1 cellular context compared by ENCODE assay signal in the genomic region with DNA sequence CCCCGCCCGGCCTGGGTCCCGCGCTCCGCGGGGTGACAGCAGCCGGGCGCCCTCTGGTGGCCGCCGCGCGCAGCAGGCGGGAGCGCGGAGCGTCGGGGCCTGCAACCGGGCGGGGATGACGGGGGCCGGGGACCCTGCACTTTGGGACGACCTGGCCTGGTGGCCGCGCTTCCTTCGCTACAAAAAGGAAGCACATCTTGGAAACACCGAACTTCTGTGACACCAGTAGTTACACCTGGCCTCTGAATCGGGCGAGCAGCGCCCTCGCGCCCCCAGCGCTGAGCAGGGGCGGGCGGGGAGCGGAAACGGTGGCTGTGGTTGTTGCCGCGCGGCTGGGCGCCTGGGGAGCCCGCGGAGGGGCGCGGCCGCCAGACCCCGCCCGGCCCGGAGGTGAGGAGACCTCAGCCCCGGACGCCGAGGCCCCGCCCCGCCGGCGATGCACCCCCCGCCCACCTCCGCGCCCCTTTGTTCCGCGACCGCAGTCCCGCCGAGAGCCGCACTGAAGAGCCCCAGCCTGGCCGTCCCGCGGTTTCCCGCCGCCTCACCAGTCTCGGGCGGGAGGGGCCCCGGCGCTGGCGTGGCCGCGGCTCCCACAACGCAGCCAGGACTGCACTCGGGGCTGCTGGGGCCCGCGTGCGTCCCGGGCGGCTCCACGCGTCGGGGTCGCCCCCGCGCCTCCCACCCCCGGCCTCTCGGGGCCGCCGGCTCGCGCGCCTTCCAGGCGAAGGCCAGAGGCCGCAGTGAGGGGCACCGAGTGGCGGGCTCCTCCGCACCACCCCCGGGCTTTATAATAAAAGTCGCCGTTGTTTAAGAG.
A peak's percentile ranks its signal among the peaks of the same experiment; 100 is the strongest.
TF ChIP-seq lines count a peak whose summit lies in the region.

No MANE protein-coding gene starts in this region.

TF ChIP-seq in HEK293, 187 proteins besides CTCF, POLR2A, EP300 and RAD21 (continued from another document):
- TF ChIP-seq, protein P1, sequence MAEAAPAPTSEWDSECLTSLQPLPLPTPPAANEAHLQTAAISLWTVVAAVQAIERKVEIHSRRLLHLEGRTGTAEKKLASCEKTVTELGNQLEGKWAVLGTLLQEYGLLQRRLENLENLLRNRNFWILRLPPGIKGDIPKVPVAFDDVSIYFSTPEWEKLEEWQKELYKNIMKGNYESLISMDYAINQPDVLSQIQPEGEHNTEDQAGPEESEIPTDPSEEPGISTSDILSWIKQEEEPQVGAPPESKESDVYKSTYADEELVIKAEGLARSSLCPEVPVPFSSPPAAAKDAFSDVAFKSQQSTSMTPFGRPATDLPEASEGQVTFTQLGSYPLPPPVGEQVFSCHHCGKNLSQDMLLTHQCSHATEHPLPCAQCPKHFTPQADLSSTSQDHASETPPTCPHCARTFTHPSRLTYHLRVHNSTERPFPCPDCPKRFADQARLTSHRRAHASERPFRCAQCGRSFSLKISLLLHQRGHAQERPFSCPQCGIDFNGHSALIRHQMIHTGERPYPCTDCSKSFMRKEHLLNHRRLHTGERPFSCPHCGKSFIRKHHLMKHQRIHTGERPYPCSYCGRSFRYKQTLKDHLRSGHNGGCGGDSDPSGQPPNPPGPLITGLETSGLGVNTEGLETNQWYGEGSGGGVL (tag by site-specific recombination; IDR thresholded peaks at IDR 0.05): no peak; the same call in none of the 2 replicates
- TF ChIP-seq ZBTB17 (tag by site-specific recombination; IDR thresholded peaks at IDR 0.05) (no peak; the same call in 1 of the 2 replicates), ZNF707 (tag by site-specific recombination; IDR thresholded peaks at IDR 0.05) (no peak), ZNF561 (tag by site-specific recombination; IDR thresholded peaks at IDR 0.05; ENCODE audit: borderline replicate concordance) (peak; percentile 91), ZNF670 (tag by site-specific recombination; IDR thresholded peaks at IDR 0.05; ENCODE audit: low read depth) (no peak), ZNF548 (tag by site-specific recombination; IDR thresholded peaks at IDR 0.05) (no peak), ZNF600 (tag by site-specific recombination; IDR thresholded peaks at IDR 0.05) (peak; percentile 66), ZBTB48 (tag by site-specific recombination; IDR thresholded peaks at IDR 0.05) (peak; percentile 75), KLF1 (tag by site-specific recombination; IDR thresholded peaks at IDR 0.05) (peak; percentile 89)
- TF ChIP-seq, protein P2, sequence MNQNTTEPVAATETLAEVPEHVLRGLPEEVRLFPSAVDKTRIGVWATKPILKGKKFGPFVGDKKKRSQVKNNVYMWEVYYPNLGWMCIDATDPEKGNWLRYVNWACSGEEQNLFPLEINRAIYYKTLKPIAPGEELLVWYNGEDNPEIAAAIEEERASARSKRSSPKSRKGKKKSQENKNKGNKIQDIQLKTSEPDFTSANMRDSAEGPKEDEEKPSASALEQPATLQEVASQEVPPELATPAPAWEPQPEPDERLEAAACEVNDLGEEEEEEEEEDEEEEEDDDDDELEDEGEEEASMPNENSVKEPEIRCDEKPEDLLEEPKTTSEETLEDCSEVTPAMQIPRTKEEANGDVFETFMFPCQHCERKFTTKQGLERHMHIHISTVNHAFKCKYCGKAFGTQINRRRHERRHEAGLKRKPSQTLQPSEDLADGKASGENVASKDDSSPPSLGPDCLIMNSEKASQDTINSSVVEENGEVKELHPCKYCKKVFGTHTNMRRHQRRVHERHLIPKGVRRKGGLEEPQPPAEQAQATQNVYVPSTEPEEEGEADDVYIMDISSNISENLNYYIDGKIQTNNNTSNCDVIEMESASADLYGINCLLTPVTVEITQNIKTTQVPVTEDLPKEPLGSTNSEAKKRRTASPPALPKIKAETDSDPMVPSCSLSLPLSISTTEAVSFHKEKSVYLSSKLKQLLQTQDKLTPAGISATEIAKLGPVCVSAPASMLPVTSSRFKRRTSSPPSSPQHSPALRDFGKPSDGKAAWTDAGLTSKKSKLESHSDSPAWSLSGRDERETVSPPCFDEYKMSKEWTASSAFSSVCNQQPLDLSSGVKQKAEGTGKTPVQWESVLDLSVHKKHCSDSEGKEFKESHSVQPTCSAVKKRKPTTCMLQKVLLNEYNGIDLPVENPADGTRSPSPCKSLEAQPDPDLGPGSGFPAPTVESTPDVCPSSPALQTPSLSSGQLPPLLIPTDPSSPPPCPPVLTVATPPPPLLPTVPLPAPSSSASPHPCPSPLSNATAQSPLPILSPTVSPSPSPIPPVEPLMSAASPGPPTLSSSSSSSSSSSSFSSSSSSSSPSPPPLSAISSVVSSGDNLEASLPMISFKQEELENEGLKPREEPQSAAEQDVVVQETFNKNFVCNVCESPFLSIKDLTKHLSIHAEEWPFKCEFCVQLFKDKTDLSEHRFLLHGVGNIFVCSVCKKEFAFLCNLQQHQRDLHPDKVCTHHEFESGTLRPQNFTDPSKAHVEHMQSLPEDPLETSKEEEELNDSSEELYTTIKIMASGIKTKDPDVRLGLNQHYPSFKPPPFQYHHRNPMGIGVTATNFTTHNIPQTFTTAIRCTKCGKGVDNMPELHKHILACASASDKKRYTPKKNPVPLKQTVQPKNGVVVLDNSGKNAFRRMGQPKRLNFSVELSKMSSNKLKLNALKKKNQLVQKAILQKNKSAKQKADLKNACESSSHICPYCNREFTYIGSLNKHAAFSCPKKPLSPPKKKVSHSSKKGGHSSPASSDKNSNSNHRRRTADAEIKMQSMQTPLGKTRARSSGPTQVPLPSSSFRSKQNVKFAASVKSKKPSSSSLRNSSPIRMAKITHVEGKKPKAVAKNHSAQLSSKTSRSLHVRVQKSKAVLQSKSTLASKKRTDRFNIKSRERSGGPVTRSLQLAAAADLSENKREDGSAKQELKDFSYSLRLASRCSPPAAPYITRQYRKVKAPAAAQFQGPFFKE (tag by site-specific recombination; IDR thresholded peaks at IDR 0.05; ENCODE audit: borderline replicate concordance): no peak
- TF ChIP-seq, protein P3, sequence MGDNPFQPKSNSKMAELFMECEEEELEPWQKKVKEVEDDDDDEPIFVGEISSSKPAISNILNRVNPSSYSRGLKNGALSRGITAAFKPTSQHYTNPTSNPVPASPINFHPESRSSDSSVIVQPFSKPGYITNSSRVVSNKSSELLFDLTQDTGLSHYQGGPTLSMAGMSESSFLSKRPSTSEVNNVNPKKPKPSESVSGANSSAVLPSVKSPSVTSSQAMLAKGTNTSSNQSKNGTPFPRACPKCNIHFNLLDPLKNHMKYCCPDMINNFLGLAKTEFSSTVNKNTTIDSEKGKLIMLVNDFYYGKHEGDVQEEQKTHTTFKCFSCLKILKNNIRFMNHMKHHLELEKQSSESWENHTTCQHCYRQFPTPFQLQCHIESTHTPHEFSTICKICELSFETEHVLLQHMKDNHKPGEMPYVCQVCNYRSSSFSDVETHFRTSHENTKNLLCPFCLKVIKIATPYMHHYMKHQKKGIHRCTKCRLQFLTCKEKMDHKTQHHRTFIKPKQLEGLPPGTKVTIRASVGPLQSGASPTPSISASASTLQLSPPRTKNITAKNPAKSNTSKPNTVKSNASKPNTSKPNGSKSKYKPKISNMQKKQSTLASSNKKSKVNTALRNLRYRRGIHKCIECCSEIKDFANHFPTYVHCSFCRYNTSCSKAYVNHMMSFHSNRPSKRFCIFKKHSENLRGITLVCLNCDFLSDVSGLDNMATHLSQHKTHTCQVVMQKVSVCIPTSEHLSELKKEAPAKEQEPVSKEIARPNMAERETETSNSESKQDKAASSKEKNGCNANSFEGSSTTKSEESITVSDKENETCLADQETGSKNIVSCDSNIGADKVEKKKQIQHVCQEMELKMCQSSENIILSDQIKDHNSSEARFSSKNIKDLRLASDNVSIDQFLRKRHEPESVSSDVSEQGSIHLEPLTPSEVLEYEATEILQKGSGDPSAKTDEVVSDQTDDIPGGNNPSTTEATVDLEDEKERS (tag by site-specific recombination; IDR thresholded peaks at IDR 0.05): no peak
